ENCODE assay signal across 26 cellular contexts in genomic region chr18:13545514-13545913, GRCh38.
"Had no signal": no experiment of that assay in that cellular context is flagged by ENCODE, and none has a peak within 500 bp of the region (broad histone marks: within the 10 kb centered on the region; RNA-seq: fewer than 3 reads in every experiment).

No MANE protein-coding gene starts in this region.

- H3K79me2 ChIP-seq: parathyroid adenoma had no signal

- H3K9ac ChIP-seq: parathyroid adenoma had no signal

- H3K4me3 Mint-ChIP-seq: activated naive CD8-positive, alpha-beta T cell; activated T-cell treated with anti-CD3 and anti-CD28 coated beads, Interleukin-2, amount 50 U/mL, for 72 hours; effector memory CD8-positive, alpha-beta T cell; neural crest cell; T-helper 1 cell treated with Interleukin-12 subunit alpha and Interleukin-12 subunit beta and Interleukin-4 antibody, amounts not matched to agents 30 μg/mL and 1 μg/mL, for 36 hours had no signal

- H3K27me3 Mint-ChIP-seq: activated naive CD8-positive, alpha-beta T cell; effector memory CD8-positive, alpha-beta T cell had no signal

- H2AFZ ChIP-seq: parathyroid adenoma had no signal

- H3K9me3 Mint-ChIP-seq: effector memory CD8-positive, alpha-beta T cell; neural crest cell had no signal

- H3K27ac Mint-ChIP-seq: activated naive CD8-positive, alpha-beta T cell; activated T-cell treated with anti-CD3 and anti-CD28 coated beads, Interleukin-2, amount 50 U/mL, for 72 hours; effector memory CD8-positive, alpha-beta T cell; T-helper 1 cell treated with Interleukin-12 subunit alpha and Interleukin-12 subunit beta and Interleukin-4 antibody, amounts not matched to agents 30 μg/mL and 1 μg/mL, for 36 hours had no signal

- H3K9me3 ChIP-seq: body of pancreas, gastrocnemius medialis, psoas muscle, suprapubic skin, tibial artery had no signal

- H3K27me3 ChIP-seq: body of pancreas, gastrocnemius medialis, suprapubic skin, tibial artery had no signal

- ATAC-seq: activated T-cell treated with anti-CD3 and anti-CD28 coated beads, Interleukin-2, amount 50 U/mL, for 72 hours; body of pancreas; effector memory CD8-positive, alpha-beta T cell; gastrocnemius medialis; psoas muscle had no signal

- H3K36me3 ChIP-seq: gastrocnemius medialis, suprapubic skin had no signal

- H3K4me1 ChIP-seq: parathyroid adenoma had no signal

- H3K4me1 Mint-ChIP-seq: neural crest cell had no signal

- DNase-seq: activated CD4-positive, alpha-beta T cell treated with anti-CD3 and anti-CD28 coated beads for 4 hours; activated CD4-positive, alpha-beta T cell treated with anti-CD3 and anti-CD28 coated beads, Interleukin-2, amount 50 U/mL, for 4 hours; activated effector memory CD4-positive, alpha-beta T cell treated with Interleukin-2 at 50 U/mL for 16 hours; activated naive CD4-positive, alpha-beta T cell treated with Interleukin-2 at 50 U/mL for 16 hours; activated T-cell treated with anti-CD3 and anti-CD28 coated beads, Interleukin-2, amount 50 U/mL, for 72 hours; anterior cingulate cortex; body of pancreas; cortex of kidney; effector memory CD8-positive, alpha-beta T cell; erythroblast; gastrocnemius medialis; glutamatergic neuron; mammary epithelial cell; nucleus accumbens; psoas muscle; stimulated activated naive CD4-positive, alpha-beta T cell; T-helper 9 cell; tibial artery had no signal

- FAIRE-seq: islet of Langerhans, TTC549 had no signal

- H3K27ac ChIP-seq: body of pancreas, gastrocnemius medialis, parathyroid adenoma, psoas muscle, suprapubic skin, tibial artery, VCaP had no signal

- H3K4me3 ChIP-seq: body of pancreas, gastrocnemius medialis, psoas muscle, suprapubic skin, tibial artery had no signal
